In genomic region chr14:25049127-25049558, GRCh38 we compare ENCODE assay signal across 8 cellular contexts. TPM values are rescaled to one million over a fixed set of nuclear protein-coding genes. Genes with fewer than 3 reads are reported as not detected.
A peak's percentile ranks its signal among the peaks of the same experiment; 100 is the strongest.
DNase-seq lines count a peak whose midpoint lies in the region; ATAC-seq and TF ChIP-seq lines count a peak whose summit lies in the region.

No MANE protein-coding gene starts in this region.

- no peaks in the 10 kb centered on the region for H3F3A ChIP-seq in neural progenitor cell (ENCODE audit: low read depth)

- peaks cover 15% of the 10 kb centered on the region for H3K27me3 Mint-ChIP-seq in neural progenitor cell (ENCODE audit: insufficient read depth, low read depth)

- peaks cover 10% of the 10 kb centered on the region for H3K4me1 Mint-ChIP-seq in neural progenitor cell

- DNase-seq in AG04449 (ENCODE audit: low read depth, low spot score) (no peak), NCI-H69 (lab: John Stamatoyannopoulos, UW) (peak; percentile 43), neural progenitor cell (ENCODE audit: low spot score) (no peak), NCI-H1417 treated with DMSO at 0.1 percent for 48 hours (lab: John Stamatoyannopoulos, UW) (no peak), mucosa of gallbladder (ENCODE audit: low spot score) (no peak)

- H3K9me3 ChIP-seq in gastroesophageal sphincter (no peaks in the 10 kb centered on the region), neural progenitor cell (ENCODE audit: low read depth) (no peaks in the 10 kb centered on the region)

- no peaks in the 10 kb centered on the region for H3K9me3 Mint-ChIP-seq in neural progenitor cell

- ATAC-seq in gastroesophageal sphincter (peak; percentile 13), GM21825 (IDR thresholded peaks at IDR 0.05; ENCODE audit: unreplicated experiment) (no peak), GM18907 (IDR thresholded peaks at IDR 0.05; ENCODE audit: unreplicated experiment) (no peak)

- POLR2A ChIA-PET in AG04449 (lab: Yijun Ruan, JAX): no interaction called here

- no peaks in the 10 kb centered on the region for H3K27me3 ChIP-seq in gastroesophageal sphincter
- peaks cover 70% of the 10 kb centered on the region for H3K27me3 ChIP-seq in neural progenitor cell

- no peak overlapping the region for H3K9ac ChIP-seq in neural progenitor cell

- TF ChIP-seq CTCF in AG04449 (IDR thresholded peaks at IDR 0.05; ENCODE audit: insufficient read depth, low read length, missing control alignments) (no peak), gastroesophageal sphincter (IDR thresholded peaks at IDR 0.05) (no peak), neural progenitor cell (IDR thresholded peaks at IDR 0.05) (no peak)

- H3K4me1 ChIP-seq in gastroesophageal sphincter (peaks cover 0 to 51% (median 9%) of the 10 kb centered on the region in 3 donors), neural progenitor cell (peaks cover 5% of the 10 kb centered on the region)

- H3K4me3 ChIP-seq in AG04449 (ENCODE audit: low read depth, low read length) (peak overlapping the region; percentile 43), gastroesophageal sphincter (peak overlapping the region; percentile 80 to 89), neural progenitor cell (peak overlapping the region; percentile 71)

- WGBS in gastroesophageal sphincter (ENCODE audit: low coverage in 1 of 2), 2 donors: 0% methylated on average over 1 of the region's 34 CpGs; no CpG with 5 or more reads in 1 of the 2 donors

- TF ChIP-seq EP300 in gastroesophageal sphincter (IDR thresholded peaks at IDR 0.05): no peak

- no peak for TF ChIP-seq POLR2A in gastroesophageal sphincter (IDR thresholded peaks at IDR 0.05)

- H3K36me3 ChIP-seq in gastroesophageal sphincter (no peaks in the 10 kb centered on the region), neural progenitor cell (no peaks in the 10 kb centered on the region)

- CTCF ChIA-PET in AG04449 (lab: Yijun Ruan, JAX): no interaction called here

- H3K27ac ChIP-seq in gastroesophageal sphincter (peak overlapping the region; percentile 70 to 93 (median 86)), neural progenitor cell (no peak overlapping the region)

- H3K27ac Mint-ChIP-seq in neural progenitor cell: no peak overlapping the region

- peak overlapping the region; percentile 93 for H3K4me2 ChIP-seq in neural progenitor cell

- peak overlapping the region; percentile 94 for H2AFZ ChIP-seq in neural progenitor cell (replicated peaks)

- H3K36me3 Mint-ChIP-seq in neural progenitor cell: no peaks in the 10 kb centered on the region

- H4K20me1 ChIP-seq in neural progenitor cell (ENCODE audit: low read depth): no peaks in the 10 kb centered on the region

- no peaks in the 10 kb centered on the region for H3K79me2 ChIP-seq in neural progenitor cell (ENCODE audit: low read depth)

- peak overlapping the region; percentile 88 for H3K4me3 Mint-ChIP-seq in neural progenitor cell

RNA-seq across cellular contexts. Expression of gene STXBP6, which starts 0.8 kb away (rescaled TPM):
- total RNA-seq in gastroesophageal sphincter (10 to 100 TPM; 29.3 to 55.7 (median 44.0) TPM), neural progenitor cell (ENCODE audit: low replicate concordance) (5.9 and 11.0 TPM in 2 replicates), mucosa of gallbladder (31.1 TPM)
